Comparison of ENCODE assay signal across 8 cellular contexts in the genomic region with DNA sequence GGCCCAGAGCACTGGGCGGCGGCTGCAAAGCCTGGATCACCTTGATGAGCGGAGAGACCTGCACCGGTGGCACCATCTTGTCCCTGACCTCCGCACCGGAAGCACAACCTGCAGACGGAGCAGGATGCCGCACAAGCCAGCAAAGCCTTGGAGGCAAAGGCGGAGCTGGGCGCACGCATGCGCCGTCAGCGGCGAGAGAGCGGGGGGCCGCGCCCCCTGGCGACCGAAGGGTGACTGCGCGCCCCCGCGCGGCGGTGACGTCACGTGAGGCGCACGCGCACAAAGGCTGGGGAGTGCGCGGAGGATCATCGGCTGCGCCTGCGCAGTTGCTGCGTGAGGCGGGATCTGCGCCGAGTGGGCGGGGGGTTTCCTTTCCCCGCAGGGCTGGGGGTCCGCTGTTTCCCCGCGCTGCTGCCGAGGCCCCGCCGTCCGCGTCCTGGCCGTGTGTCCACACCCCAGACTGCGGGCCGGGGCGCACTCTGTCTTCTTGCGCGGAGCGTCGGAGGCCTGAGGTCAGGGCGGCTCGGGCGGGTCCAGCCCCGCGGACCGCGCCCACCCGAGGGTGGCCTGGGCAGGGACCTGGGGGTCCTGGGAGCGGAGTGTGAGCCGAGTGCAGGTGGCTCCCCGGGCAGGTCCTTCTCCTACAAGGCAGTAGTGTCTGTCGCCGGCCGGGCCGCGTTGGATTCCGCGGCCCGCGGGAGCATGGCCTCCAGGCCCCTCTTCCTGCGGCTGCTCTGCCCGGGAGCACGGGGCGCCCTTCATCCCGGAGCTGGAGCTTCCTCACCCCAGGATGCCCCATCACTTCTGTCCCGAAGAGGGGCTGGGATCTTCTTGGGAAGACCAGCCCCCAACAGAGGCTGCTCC. TPM values are rescaled to one million over a fixed set of nuclear protein-coding genes. Genes with fewer than 3 reads are reported as not detected.
A peak's percentile ranks its signal among the peaks of the same experiment; 100 is the strongest.
DNase-seq lines count a peak whose midpoint lies in the region; ATAC-seq and TF ChIP-seq lines count a peak whose summit lies in the region.

A gene with protein sequence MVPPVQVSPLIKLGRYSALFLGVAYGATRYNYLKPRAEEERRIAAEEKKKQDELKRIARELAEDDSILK (minus strand): TSS at position 105 of the 864 bp plus-strand sequence. CDS start 29 bp downstream, at position 76.
A gene with protein sequence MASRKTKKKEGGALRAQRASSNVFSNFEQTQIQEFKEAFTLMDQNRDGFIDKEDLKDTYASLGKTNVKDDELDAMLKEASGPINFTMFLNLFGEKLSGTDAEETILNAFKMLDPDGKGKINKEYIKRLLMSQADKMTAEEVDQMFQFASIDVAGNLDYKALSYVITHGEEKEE (plus strand): TSS at position 371 of the 864 bp plus-strand sequence. CDS start 3,485 bp downstream, outside the sequence.

- peaks cover 21% of the 10 kb centered on the region for H3K4me1 ChIP-seq in CD4-positive, CD25-positive, alpha-beta regulatory T cell (ENCODE audit: control insufficient read depth, insufficient read depth, low read length, poor library complexity, severe bottlenecking)
- peaks cover 8 to 19% (median 15%) of the 10 kb centered on the region in 4 donors for H3K4me1 ChIP-seq in liver (ENCODE audit: control insufficient read depth in 4 of 4, insufficient read depth in 4 of 4, low read length in 3 of 4)

- TF ChIP-seq RAD21 in liver (IDR thresholded peaks at IDR 0.05): peak in 1 of 2 donors; percentile 46

- H3K4me3 Mint-ChIP-seq in CD4-positive, CD25-positive, alpha-beta regulatory T cell: peak within 1 kb of the TSS; percentile 88 to 97 (median 92)

- peak within 1 kb of the TSS; percentile 97 for H3K27ac ChIP-seq in CD4-positive, CD25-positive, alpha-beta regulatory T cell (ENCODE audit: insufficient read depth, low read length, poor library complexity, severe bottlenecking)
- H3K27ac ChIP-seq in liver (ENCODE audit: low read depth in 1 of 2, low read length in 2 of 2): peak within 1 kb of the TSS; percentile 94 to 95

- DNase-seq in CD4-positive, CD25-positive, alpha-beta regulatory T cell: peak; percentile 96 to 98 (median 96)
- DNase-seq in NCI-H748 treated with DMSO at 0.1 percent for 48 hours (lab: John Stamatoyannopoulos, UW): peak; percentile 39
- DNase-seq in activated CD4-positive, alpha-beta T cell treated with anti-CD3 and anti-CD28 coated beads, Interleukin-2, amount 50 U/mL, for 4 hours: peak; percentile 96 to 97
- DNase-seq in dermis blood vessel endothelial cell: peak; percentile 96
- peak; percentile 97 for DNase-seq in stimulated activated CD4-positive, alpha-beta T cell treated with anti-CD3 and anti-CD28 coated beads, Interleukin-4, amount 100 ng/mL, for 24 hours

- H3K27me3 Mint-ChIP-seq in CD4-positive, CD25-positive, alpha-beta regulatory T cell: peaks cover 6% of the 10 kb centered on the region

- H3K36me3 ChIP-seq in CD4-positive, CD25-positive, alpha-beta regulatory T cell (ENCODE audit: control insufficient read depth, insufficient read depth, low read length): peaks cover 22% of the 10 kb centered on the region
- peaks cover 5 to 18% (median 14%) of the 10 kb centered on the region in 4 donors for H3K36me3 ChIP-seq in liver (ENCODE audit: control insufficient read depth in 4 of 4, insufficient read depth in 3 of 4, low read depth in 1 of 4, low read length in 3 of 4)

- peak within 1 kb of the TSS; percentile 69 to 94 (median 86) for H3K27ac Mint-ChIP-seq in CD4-positive, CD25-positive, alpha-beta regulatory T cell

- peaks cover 10% of the 10 kb centered on the region for H3K36me3 Mint-ChIP-seq in CD4-positive, CD25-positive, alpha-beta regulatory T cell

- H3K4me1 Mint-ChIP-seq in CD4-positive, CD25-positive, alpha-beta regulatory T cell: peaks cover 0 to 16% (median 0%) of the 10 kb centered on the region in 4 donors

- no peaks in the 10 kb centered on the region for H3K9me3 ChIP-seq in CD4-positive, CD25-positive, alpha-beta regulatory T cell (ENCODE audit: control insufficient read depth in 2 of 2, low read length in 2 of 2)
- no peaks in the 10 kb centered on the region for H3K9me3 ChIP-seq in liver (ENCODE audit: control insufficient read depth in 4 of 4, low read length in 3 of 4)

- no peaks in the 10 kb centered on the region for H3K27me3 ChIP-seq in CD4-positive, CD25-positive, alpha-beta regulatory T cell (ENCODE audit: control insufficient read depth, insufficient read depth, low read length)
- no peaks in the 10 kb centered on the region for H3K27me3 ChIP-seq in liver (ENCODE audit: control insufficient read depth in 4 of 4, insufficient read depth in 4 of 4, low read length in 3 of 4)

- H3K4me3 ChIP-seq in CD4-positive, CD25-positive, alpha-beta regulatory T cell (ENCODE audit: low read depth, low read length): peak within 1 kb of the TSS; percentile 55
- peak within 1 kb of the TSS; percentile 90 to 94 (median 92) for H3K4me3 ChIP-seq in liver (ENCODE audit: low read depth in 1 of 3, low read length in 3 of 3)

- WGBS in liver: under 1% methylated on average over 84 of the region's 84 CpGs

- peak; percentile 93 to 94 for ATAC-seq in CD4-positive, CD25-positive, alpha-beta regulatory T cell (ENCODE audit: low read depth in 2 of 2)
- ATAC-seq in GM19395 (IDR thresholded peaks at IDR 0.05; ENCODE audit: unreplicated experiment) (peak; percentile 76), HG03565 (IDR thresholded peaks at IDR 0.05; ENCODE audit: unreplicated experiment) (peak; percentile 75)

- no peaks in the 10 kb centered on the region for H3K9me3 Mint-ChIP-seq in CD4-positive, CD25-positive, alpha-beta regulatory T cell

- peak; percentile 98 for TF ChIP-seq CTCF in liver (IDR thresholded peaks at IDR 0.05; ENCODE audit: low read depth, low read length, missing input control)

- peak within 1 kb of the TSS; percentile 70 to 96 for H3K9ac ChIP-seq in liver (ENCODE audit: low read depth in 1 of 2, low read length in 2 of 2)

TF ChIP-seq in liver, 16 proteins besides CTCF, POLR2A, EP300 and RAD21 (continues in another document):
- TF ChIP-seq, protein P1, sequence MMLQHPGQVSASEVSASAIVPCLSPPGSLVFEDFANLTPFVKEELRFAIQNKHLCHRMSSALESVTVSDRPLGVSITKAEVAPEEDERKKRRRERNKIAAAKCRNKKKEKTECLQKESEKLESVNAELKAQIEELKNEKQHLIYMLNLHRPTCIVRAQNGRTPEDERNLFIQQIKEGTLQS (IDR thresholded peaks at IDR 0.05): no peak
- TF ChIP-seq, protein P2, sequence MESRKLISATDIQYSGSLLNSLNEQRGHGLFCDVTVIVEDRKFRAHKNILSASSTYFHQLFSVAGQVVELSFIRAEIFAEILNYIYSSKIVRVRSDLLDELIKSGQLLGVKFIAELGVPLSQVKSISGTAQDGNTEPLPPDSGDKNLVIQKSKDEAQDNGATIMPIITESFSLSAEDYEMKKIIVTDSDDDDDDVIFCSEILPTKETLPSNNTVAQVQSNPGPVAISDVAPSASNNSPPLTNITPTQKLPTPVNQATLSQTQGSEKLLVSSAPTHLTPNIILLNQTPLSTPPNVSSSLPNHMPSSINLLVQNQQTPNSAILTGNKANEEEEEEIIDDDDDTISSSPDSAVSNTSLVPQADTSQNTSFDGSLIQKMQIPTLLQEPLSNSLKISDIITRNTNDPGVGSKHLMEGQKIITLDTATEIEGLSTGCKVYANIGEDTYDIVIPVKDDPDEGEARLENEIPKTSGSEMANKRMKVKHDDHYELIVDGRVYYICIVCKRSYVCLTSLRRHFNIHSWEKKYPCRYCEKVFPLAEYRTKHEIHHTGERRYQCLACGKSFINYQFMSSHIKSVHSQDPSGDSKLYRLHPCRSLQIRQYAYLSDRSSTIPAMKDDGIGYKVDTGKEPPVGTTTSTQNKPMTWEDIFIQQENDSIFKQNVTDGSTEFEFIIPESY (IDR thresholded peaks at IDR 0.05): no peak
- TF ChIP-seq EGR1 (IDR thresholded peaks at IDR 0.05; ENCODE audit: low read depth in 2 of 2) (peak; percentile 72 to 95), FOXA1 (IDR thresholded peaks at IDR 0.05) (no peak), HNF4G (IDR thresholded peaks at IDR 0.05) (no peak), GABPA (IDR thresholded peaks at IDR 0.05 in 1 of 2, conservative IDR thresholded peaks at IDR 0.05 in 1 of 2) (peak in 1 of 2 donors; percentile 92), YY1 (IDR thresholded peaks at IDR 0.05) (peak; percentile 91)
- TF ChIP-seq, protein P3, sequence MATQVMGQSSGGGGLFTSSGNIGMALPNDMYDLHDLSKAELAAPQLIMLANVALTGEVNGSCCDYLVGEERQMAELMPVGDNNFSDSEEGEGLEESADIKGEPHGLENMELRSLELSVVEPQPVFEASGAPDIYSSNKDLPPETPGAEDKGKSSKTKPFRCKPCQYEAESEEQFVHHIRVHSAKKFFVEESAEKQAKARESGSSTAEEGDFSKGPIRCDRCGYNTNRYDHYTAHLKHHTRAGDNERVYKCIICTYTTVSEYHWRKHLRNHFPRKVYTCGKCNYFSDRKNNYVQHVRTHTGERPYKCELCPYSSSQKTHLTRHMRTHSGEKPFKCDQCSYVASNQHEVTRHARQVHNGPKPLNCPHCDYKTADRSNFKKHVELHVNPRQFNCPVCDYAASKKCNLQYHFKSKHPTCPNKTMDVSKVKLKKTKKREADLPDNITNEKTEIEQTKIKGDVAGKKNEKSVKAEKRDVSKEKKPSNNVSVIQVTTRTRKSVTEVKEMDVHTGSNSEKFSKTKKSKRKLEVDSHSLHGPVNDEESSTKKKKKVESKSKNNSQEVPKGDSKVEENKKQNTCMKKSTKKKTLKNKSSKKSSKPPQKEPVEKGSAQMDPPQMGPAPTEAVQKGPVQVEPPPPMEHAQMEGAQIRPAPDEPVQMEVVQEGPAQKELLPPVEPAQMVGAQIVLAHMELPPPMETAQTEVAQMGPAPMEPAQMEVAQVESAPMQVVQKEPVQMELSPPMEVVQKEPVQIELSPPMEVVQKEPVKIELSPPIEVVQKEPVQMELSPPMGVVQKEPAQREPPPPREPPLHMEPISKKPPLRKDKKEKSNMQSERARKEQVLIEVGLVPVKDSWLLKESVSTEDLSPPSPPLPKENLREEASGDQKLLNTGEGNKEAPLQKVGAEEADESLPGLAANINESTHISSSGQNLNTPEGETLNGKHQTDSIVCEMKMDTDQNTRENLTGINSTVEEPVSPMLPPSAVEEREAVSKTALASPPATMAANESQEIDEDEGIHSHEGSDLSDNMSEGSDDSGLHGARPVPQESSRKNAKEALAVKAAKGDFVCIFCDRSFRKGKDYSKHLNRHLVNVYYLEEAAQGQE (IDR thresholded peaks at IDR 0.05): no peak
- TF ChIP-seq, protein P4, sequence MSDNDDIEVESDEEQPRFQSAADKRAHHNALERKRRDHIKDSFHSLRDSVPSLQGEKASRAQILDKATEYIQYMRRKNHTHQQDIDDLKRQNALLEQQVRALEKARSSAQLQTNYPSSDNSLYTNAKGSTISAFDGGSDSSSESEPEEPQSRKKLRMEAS (IDR thresholded peaks at IDR 0.05): no peak

RNA-seq across cellular contexts. Expression of the first gene that starts in this region (rescaled TPM):
- total RNA-seq in CD4-positive, CD25-positive, alpha-beta regulatory T cell: 123 TPM
- polyA plus RNA-seq in CD4-positive, CD25-positive, alpha-beta regulatory T cell: 100 to 1,000 TPM; 386 to 442 (median 418) TPM
- total RNA-seq in dermis blood vessel endothelial cell (95.5 and 96.7 TPM in 2 replicates), liver (10 to 100 TPM; 31.4 to 75.9 TPM)
- polyA plus RNA-seq in liver: 100 to 1,000 TPM; 263 to 621 TPM

RNA-seq across cellular contexts. Expression of the second gene that starts in this region (rescaled TPM):
- 13.9 TPM for total RNA-seq in CD4-positive, CD25-positive, alpha-beta regulatory T cell
- polyA plus RNA-seq in CD4-positive, CD25-positive, alpha-beta regulatory T cell: 1 to 10 TPM; 3.3 to 4.8 (median 4.6) TPM
- total RNA-seq in dermis blood vessel endothelial cell: 7.3 and 13.6 TPM in 2 replicates
- total RNA-seq in liver: 1 to 10 TPM; 2.4 to 4.6 TPM
- 1 to 10 TPM; 4.8 to 5.0 TPM for polyA plus RNA-seq in liver

Comparison
In these comparisons a context has a peak if more than half of its experiments do, and no peak if none do; other contexts are left out.
1. Peak in every context shown above with its lines: DNase-seq, ATAC-seq, H3K4me3 ChIP-seq and H3K27ac ChIP-seq.
2. DNase-seq: peak in every context shown above with its lines; median percentile 97 in stimulated activated CD4-positive, alpha-beta T cell treated with anti-CD3 and anti-CD28 coated beads, Interleukin-4, amount 100 ng/mL, for 24 hours; 96 in activated CD4-positive, alpha-beta T cell treated with anti-CD3 and anti-CD28 coated beads, Interleukin-2, amount 50 U/mL, for 4 hours; 96 in CD4-positive, CD25-positive, alpha-beta regulatory T cell; 96 in dermis blood vessel endothelial cell; 39 in NCI-H748 treated with DMSO at 0.1 percent for 48 hours.